Comparison of ENCODE assay signal across 19 cellular contexts in genomic region chr1:105492941-105493340, GRCh38.
"Had no signal": no experiment of that assay in that cellular context is flagged by ENCODE, and none has a peak within 500 bp of the region (broad histone marks: within the 10 kb centered on the region; RNA-seq: fewer than 3 reads in every experiment).

No MANE protein-coding gene starts in this region.

- H3K4me1 Mint-ChIP-seq: activated CD4-positive, alpha-beta T cell treated with anti-CD3 and anti-CD28 coated beads for 36 hours; activated naive CD8-positive, alpha-beta T cell treated with anti-CD3 and anti-CD28 coated beads, Interleukin-2, amount 10 ng/mL, durations not matched to agents 7 days and 5 days; nephron; stimulated activated effector memory CD8-positive, alpha-beta T cell treated with anti-CD3 and anti-CD28 coated beads, Interleukin-12 subunit alpha, Interleukin-12 subunit beta, amount 100 ng/mL, for 72 hours; WTC11 had no signal

- H3K4me1 ChIP-seq: parathyroid adenoma, right lobe of liver, stomach, upper lobe of left lung had no signal

- H3K79me2 ChIP-seq: parathyroid adenoma had no signal

- H3K9ac ChIP-seq: parathyroid adenoma had no signal

- H3K27me3 Mint-ChIP-seq: activated CD4-positive, alpha-beta T cell treated with anti-CD3 and anti-CD28 coated beads for 36 hours; activated naive CD8-positive, alpha-beta T cell treated with anti-CD3 and anti-CD28 coated beads, Interleukin-2, amount 10 ng/mL, durations not matched to agents 7 days and 5 days had no signal

- H3K4me3 Mint-ChIP-seq: activated CD4-positive, alpha-beta T cell treated with anti-CD3 and anti-CD28 coated beads for 36 hours; activated naive CD8-positive, alpha-beta T cell treated with anti-CD3 and anti-CD28 coated beads, Interleukin-2, amount 10 ng/mL, durations not matched to agents 7 days and 5 days; nephron; stimulated activated effector memory CD8-positive, alpha-beta T cell treated with anti-CD3 and anti-CD28 coated beads, Interleukin-12 subunit alpha, Interleukin-12 subunit beta, amount 100 ng/mL, for 72 hours; WTC11 had no signal

- H3K9me3 ChIP-seq: right lobe of liver, upper lobe of left lung had no signal

- H3K27ac Mint-ChIP-seq: activated CD4-positive, alpha-beta T cell treated with anti-CD3 and anti-CD28 coated beads for 36 hours; activated naive CD8-positive, alpha-beta T cell treated with anti-CD3 and anti-CD28 coated beads, Interleukin-2, amount 10 ng/mL, durations not matched to agents 7 days and 5 days; nephron; stimulated activated effector memory CD8-positive, alpha-beta T cell treated with anti-CD3 and anti-CD28 coated beads, Interleukin-12 subunit alpha, Interleukin-12 subunit beta, amount 100 ng/mL, for 72 hours; WTC11 had no signal

- DNase-seq: activated CD4-positive, alpha-beta T cell treated with anti-CD3 and anti-CD28 coated beads for 36 hours; activated CD4-positive, alpha-beta T cell treated with anti-CD3 and anti-CD28 coated beads, Interleukin-2, amount 50 U/mL, for 48 hours; activated naive CD8-positive, alpha-beta T cell treated with anti-CD3 and anti-CD28 coated beads, Interleukin-2, amount 10 ng/mL, durations not matched to agents 7 days and 5 days; anterior cingulate cortex; cortex of kidney; foreskin melanocyte; glutamatergic neuron; hypothalamus; midbrain; right lobe of liver; stimulated activated CD4-positive, alpha-beta T cell treated with anti-CD3 and anti-CD28 coated beads, Interleukin-4, amount 100 ng/mL, for 24 hours; stomach; upper lobe of left lung had no signal

- ATAC-seq: activated CD4-positive, alpha-beta T cell treated with anti-CD3 and anti-CD28 coated beads for 36 hours; esophagus mucosa; right lobe of liver; stimulated activated effector memory CD8-positive, alpha-beta T cell treated with anti-CD3 and anti-CD28 coated beads, Interleukin-12 subunit alpha, Interleukin-12 subunit beta, amount 100 ng/mL, for 72 hours; WTC11 had no signal

- H3K36me3 ChIP-seq: right lobe of liver, stomach, upper lobe of left lung had no signal

- H3K27ac ChIP-seq: parathyroid adenoma, right lobe of liver, stomach, upper lobe of left lung had no signal

- H3K9me3 Mint-ChIP-seq: activated naive CD8-positive, alpha-beta T cell treated with anti-CD3 and anti-CD28 coated beads, Interleukin-2, amount 10 ng/mL, durations not matched to agents 7 days and 5 days; nephron had no signal

- H3K4me3 ChIP-seq: lung, right lobe of liver, stomach, upper lobe of left lung had no signal

- H3K36me3 Mint-ChIP-seq: activated naive CD8-positive, alpha-beta T cell treated with anti-CD3 and anti-CD28 coated beads, Interleukin-2, amount 10 ng/mL, durations not matched to agents 7 days and 5 days; stimulated activated effector memory CD8-positive, alpha-beta T cell treated with anti-CD3 and anti-CD28 coated beads, Interleukin-12 subunit alpha, Interleukin-12 subunit beta, amount 100 ng/mL, for 72 hours; WTC11 had no signal

- H2AFZ ChIP-seq: parathyroid adenoma had no signal

- H3K27me3 ChIP-seq: right lobe of liver, stomach, upper lobe of left lung had no signal
